ENCODE assay signal across 11 cellular contexts in the genomic region with DNA sequence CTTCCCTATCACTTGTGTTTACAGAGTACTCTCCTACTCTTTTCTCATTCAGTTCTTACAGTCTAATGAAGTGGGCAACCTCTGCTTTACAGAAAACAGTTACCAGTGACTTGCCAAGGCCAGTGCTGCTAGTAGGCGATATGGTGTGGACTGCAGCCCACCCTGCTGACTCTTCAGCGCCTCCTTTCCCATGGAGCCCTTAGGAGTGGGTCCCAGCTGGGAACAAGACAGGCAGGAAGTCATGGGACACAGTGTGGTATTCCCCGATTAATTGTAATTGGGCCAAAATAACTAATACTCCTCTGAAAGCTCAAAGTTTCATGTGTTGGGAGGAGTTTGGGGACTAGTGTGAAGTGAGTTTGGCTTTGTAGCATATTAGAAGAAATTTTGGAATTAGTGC.
DNase-seq lines count a peak whose midpoint lies in the region; ATAC-seq and TF ChIP-seq lines count a peak whose summit lies in the region.
"Had no signal": no experiment of that assay in that cellular context is flagged by ENCODE, and none has a peak within 500 bp of the region (broad histone marks: within the 10 kb centered on the region; RNA-seq: fewer than 3 reads in every experiment).

No MANE protein-coding gene starts in this region.

- ATAC-seq in GM19395 (IDR thresholded peaks at IDR 0.05; ENCODE audit: unreplicated experiment) (peak; percentile 2), HG03342 (IDR thresholded peaks at IDR 0.05; ENCODE audit: unreplicated experiment) (no peak), esophagus mucosa (no peak)
- ATAC-seq in activated naive CD8-positive, alpha-beta T cell treated with anti-CD3 and anti-CD28 coated beads, Interleukin-2, amount 50 U/mL, for 24 hours: no peak

- H3K27ac ChIP-seq in right atrium auricular region (peak overlapping the region; percentile 52 to 65), spleen (peak overlapping the region; percentile 51 to 83 (median 76))

- H3K36me3 Mint-ChIP-seq in activated naive CD8-positive, alpha-beta T cell treated with anti-CD3 and anti-CD28 coated beads, Interleukin-2, amount 50 U/mL, for 24 hours (ENCODE audit: low read depth): peaks cover 16% of the 10 kb centered on the region

- no peak overlapping the region for H3K4me3 ChIP-seq in right atrium auricular region
- H3K4me3 ChIP-seq in spleen: no peak overlapping the region
- H3K4me3 ChIP-seq: K562 had no signal

- H3K4me1 Mint-ChIP-seq in activated naive CD8-positive, alpha-beta T cell treated with anti-CD3 and anti-CD28 coated beads, Interleukin-2, amount 50 U/mL, for 24 hours: peaks cover 92% of the 10 kb centered on the region

- TF ChIP-seq CTCF in right atrium auricular region (IDR thresholded peaks at IDR 0.05) (no peak), spleen (IDR thresholded peaks at IDR 0.05 in 8 of 11, conservative IDR thresholded peaks at IDR 0.05 in 3 of 11) (no peak)

- H3K36me3 ChIP-seq in right atrium auricular region: no peaks in the 10 kb centered on the region
- peaks cover 0 to 21% (median 10%) of the 10 kb centered on the region in 6 donors for H3K36me3 ChIP-seq in spleen

- H3K27me3 Mint-ChIP-seq in activated naive CD8-positive, alpha-beta T cell treated with anti-CD3 and anti-CD28 coated beads, Interleukin-2, amount 50 U/mL, for 24 hours: no peaks in the 10 kb centered on the region

- no peaks in the 10 kb centered on the region for H3K27me3 ChIP-seq in right atrium auricular region
- no peaks in the 10 kb centered on the region for H3K27me3 ChIP-seq in spleen (replicated peaks in 1 of 7)

- TF ChIP-seq POLR2A in spleen (IDR thresholded peaks at IDR 0.05): no peak

- intact Hi-C loops in spleen (cut with DNase I; ENCODE audit: low total_unique reads): no loop called here

- H3K27ac Mint-ChIP-seq in activated naive CD8-positive, alpha-beta T cell treated with anti-CD3 and anti-CD28 coated beads, Interleukin-2, amount 50 U/mL, for 24 hours: peak overlapping the region; percentile 79

- 49 to 63% (median 56%) methylated on average over 3 of the region's 3 CpGs for WGBS in spleen, 5 donors

- H3K4me1 ChIP-seq in right atrium auricular region (peaks cover 0 to 86% of the 10 kb centered on the region in 2 donors), spleen (peaks cover 47 to 99% (median 81%) of the 10 kb centered on the region in 6 donors)

- H3K4me3 Mint-ChIP-seq in activated naive CD8-positive, alpha-beta T cell treated with anti-CD3 and anti-CD28 coated beads, Interleukin-2, amount 50 U/mL, for 24 hours: peak overlapping the region; percentile 37
- H3K4me3 Mint-ChIP-seq: neural crest cell had no signal

- no peak for DNase-seq in activated naive CD8-positive, alpha-beta T cell treated with anti-CD3 and anti-CD28 coated beads, Interleukin-2, amount 50 U/mL, for 24 hours
- DNase-seq in right atrium auricular region (ENCODE audit: low spot score) (no peak), spleen (no peak), NCI-H748 treated with DMSO at 0.1 percent for 48 hours (lab: John Stamatoyannopoulos, UW) (no peak), inferior parietal cortex (ENCODE audit: extremely low spot score) (no peak)
- DNase-seq: NCI-H524 treated with DMSO at 0.1 percent for 48 hours had no signal

- H3K9me3 ChIP-seq in right atrium auricular region (no peaks in the 10 kb centered on the region), spleen (no peaks in the 10 kb centered on the region)

- H3K9me3 Mint-ChIP-seq in activated naive CD8-positive, alpha-beta T cell treated with anti-CD3 and anti-CD28 coated beads, Interleukin-2, amount 50 U/mL, for 24 hours: no peaks in the 10 kb centered on the region
